Comparison of ENCODE assay signal across 1 cellular context in the genomic region with DNA sequence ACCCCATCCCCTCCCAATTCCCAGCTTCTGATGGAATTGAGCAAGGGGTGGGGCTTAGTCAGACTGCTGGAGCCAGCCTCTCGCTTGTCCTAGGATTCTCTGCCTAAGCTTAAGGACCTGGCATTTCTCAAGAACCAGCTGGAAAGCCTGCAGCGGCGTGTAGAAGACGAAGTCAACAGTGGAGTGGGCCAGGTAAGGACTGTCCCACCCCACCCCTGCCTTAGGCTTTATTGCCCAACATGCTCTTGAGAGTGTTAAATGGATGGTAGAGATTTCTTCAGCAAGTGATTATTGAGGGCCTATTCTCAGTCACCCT.
TF ChIP-seq lines count a peak whose summit lies in the region.

No MANE protein-coding gene starts in this region.

TF ChIP-seq in WTC11, 78 proteins besides CTCF, POLR2A, EP300 and RAD21 (continued from another document):
- TF ChIP-seq, protein P1, sequence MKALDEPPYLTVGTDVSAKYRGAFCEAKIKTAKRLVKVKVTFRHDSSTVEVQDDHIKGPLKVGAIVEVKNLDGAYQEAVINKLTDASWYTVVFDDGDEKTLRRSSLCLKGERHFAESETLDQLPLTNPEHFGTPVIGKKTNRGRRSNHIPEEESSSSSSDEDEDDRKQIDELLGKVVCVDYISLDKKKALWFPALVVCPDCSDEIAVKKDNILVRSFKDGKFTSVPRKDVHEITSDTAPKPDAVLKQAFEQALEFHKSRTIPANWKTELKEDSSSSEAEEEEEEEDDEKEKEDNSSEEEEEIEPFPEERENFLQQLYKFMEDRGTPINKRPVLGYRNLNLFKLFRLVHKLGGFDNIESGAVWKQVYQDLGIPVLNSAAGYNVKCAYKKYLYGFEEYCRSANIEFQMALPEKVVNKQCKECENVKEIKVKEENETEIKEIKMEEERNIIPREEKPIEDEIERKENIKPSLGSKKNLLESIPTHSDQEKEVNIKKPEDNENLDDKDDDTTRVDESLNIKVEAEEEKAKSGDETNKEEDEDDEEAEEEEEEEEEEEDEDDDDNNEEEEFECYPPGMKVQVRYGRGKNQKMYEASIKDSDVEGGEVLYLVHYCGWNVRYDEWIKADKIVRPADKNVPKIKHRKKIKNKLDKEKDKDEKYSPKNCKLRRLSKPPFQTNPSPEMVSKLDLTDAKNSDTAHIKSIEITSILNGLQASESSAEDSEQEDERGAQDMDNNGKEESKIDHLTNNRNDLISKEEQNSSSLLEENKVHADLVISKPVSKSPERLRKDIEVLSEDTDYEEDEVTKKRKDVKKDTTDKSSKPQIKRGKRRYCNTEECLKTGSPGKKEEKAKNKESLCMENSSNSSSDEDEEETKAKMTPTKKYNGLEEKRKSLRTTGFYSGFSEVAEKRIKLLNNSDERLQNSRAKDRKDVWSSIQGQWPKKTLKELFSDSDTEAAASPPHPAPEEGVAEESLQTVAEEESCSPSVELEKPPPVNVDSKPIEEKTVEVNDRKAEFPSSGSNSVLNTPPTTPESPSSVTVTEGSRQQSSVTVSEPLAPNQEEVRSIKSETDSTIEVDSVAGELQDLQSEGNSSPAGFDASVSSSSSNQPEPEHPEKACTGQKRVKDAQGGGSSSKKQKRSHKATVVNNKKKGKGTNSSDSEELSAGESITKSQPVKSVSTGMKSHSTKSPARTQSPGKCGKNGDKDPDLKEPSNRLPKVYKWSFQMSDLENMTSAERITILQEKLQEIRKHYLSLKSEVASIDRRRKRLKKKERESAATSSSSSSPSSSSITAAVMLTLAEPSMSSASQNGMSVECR (CRISPR knock-in tag; IDR thresholded peaks at IDR 0.05; ENCODE audit: borderline replicate concordance) = no peak
